ENCODE assay signal across 2 cellular contexts in the genomic region with DNA sequence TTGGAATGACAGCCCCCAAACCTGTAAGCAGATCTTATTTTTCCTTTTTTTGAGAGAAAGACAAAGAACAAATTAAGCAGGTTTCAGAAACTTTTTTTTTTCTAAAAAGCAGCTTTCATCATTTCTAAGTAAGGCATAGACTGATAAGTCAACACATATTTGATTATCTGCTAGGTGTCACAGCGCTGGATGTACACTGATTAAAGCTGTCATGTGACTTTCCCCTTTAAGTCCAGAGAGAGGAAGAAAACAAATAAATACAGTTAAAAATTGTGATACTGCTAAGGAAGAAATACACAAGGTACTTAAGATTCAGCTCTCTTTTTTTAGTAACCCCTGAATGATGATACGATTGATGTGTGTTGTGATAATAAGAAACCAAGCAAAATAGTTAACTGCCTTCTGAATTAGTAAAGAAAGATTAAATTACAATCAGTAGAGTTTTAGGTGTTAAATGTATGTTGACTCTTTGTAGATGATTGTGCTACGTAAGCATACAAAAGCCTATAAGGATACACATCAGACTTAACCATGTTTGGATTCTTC.
TF ChIP-seq lines count a peak whose summit lies in the region.

No MANE protein-coding gene starts in this region.

TF ChIP-seq in K562, 482 proteins besides CTCF, POLR2A, EP300 and RAD21:
- TF ChIP-seq TOE1 (IDR thresholded peaks at IDR 0.05; ENCODE audit: borderline replicate concordance): peak; percentile 65; the same call in 1 of the 2 replicates
- TF ChIP-seq TOE1 (CRISPR knock-in tag; IDR thresholded peaks at IDR 0.05; ENCODE audit: borderline replicate concordance, low read depth): no peak
- TF ChIP-seq RAD51 (IDR thresholded peaks at IDR 0.05; ENCODE audit: borderline replicate concordance, low read depth): peak; percentile 63; the same call in 1 of the 2 replicates
- TF ChIP-seq, protein P1, sequence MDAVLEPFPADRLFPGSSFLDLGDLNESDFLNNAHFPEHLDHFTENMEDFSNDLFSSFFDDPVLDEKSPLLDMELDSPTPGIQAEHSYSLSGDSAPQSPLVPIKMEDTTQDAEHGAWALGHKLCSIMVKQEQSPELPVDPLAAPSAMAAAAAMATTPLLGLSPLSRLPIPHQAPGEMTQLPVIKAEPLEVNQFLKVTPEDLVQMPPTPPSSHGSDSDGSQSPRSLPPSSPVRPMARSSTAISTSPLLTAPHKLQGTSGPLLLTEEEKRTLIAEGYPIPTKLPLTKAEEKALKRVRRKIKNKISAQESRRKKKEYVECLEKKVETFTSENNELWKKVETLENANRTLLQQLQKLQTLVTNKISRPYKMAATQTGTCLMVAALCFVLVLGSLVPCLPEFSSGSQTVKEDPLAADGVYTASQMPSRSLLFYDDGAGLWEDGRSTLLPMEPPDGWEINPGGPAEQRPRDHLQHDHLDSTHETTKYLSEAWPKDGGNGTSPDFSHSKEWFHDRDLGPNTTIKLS (IDR thresholded peaks at IDR 0.05; ENCODE audit: borderline replicate concordance, low read depth): no peak
- no peak for TF ChIP-seq MCM7 (IDR thresholded peaks at IDR 0.05)
- TF ChIP-seq ZNF134 (CRISPR knock-in tag; conservative IDR thresholded peaks at IDR 0.05): no peak
- no peak for TF ChIP-seq XRCC5 (IDR thresholded peaks at IDR 0.05; ENCODE audit: low read depth, low read length)
- TF ChIP-seq MYBL2 (IDR thresholded peaks at IDR 0.05; ENCODE audit: low read depth): no peak
- TF ChIP-seq MYBL2 (CRISPR knock-in tag; IDR thresholded peaks at IDR 0.05; ENCODE audit: borderline replicate concordance): no peak
- TF ChIP-seq SOX6 (IDR thresholded peaks at IDR 0.05): peak; percentile 20; the same call in 1 of the 2 replicates
- no peak for TF ChIP-seq ESRRB (CRISPR knock-in tag; IDR thresholded peaks at IDR 0.05; ENCODE audit: borderline replicate concordance)
- TF ChIP-seq RNF2 (IDR thresholded peaks at IDR 0.05): no peak
- 0 out of 2 replicates have a peak, but pooled peaks have one; percentile 38 for TF ChIP-seq ZNF384 (IDR thresholded peaks at IDR 0.05; ENCODE audit: low read depth, low read length)
- no peak for TF ChIP-seq NRF1 (conservative IDR thresholded peaks at IDR 0.05 in 1 of 2, IDR thresholded peaks at IDR 0.05 in 1 of 2)
- no peak for TF ChIP-seq ILF3 (IDR thresholded peaks at IDR 0.05; ENCODE audit: borderline replicate concordance)
- TF ChIP-seq RBFOX2 (IDR thresholded peaks at IDR 0.05; ENCODE audit: low read depth, low read length): no peak
- TF ChIP-seq NR3C1 (CRISPR knock-in tag; IDR thresholded peaks at IDR 0.05): no peak
- TF ChIP-seq, protein P2, sequence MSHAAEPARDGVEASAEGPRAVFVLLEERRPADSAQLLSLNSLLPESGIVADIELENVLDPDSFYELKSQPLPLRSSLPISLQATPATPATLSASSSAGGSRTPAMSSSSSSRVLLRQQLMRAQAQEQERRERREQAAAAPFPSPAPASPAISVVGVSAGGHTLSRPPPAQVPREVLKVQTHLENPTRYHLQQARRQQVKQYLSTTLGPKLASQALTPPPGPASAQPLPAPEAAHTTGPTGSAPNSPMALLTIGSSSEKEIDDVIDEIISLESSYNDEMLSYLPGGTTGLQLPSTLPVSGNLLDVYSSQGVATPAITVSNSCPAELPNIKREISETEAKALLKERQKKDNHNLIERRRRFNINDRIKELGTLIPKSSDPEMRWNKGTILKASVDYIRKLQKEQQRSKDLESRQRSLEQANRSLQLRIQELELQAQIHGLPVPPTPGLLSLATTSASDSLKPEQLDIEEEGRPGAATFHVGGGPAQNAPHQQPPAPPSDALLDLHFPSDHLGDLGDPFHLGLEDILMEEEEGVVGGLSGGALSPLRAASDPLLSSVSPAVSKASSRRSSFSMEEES (CRISPR knock-in tag; IDR thresholded peaks at IDR 0.05): peak; percentile 95
- TF ChIP-seq RCOR1 (IDR thresholded peaks at IDR 0.05; ENCODE audit: borderline replicate concordance in 1 of 2, low read depth in 2 of 2, low read length in 2 of 2): peak in 1 of 2 experiments; percentile 21; a peak in 1 of 4 replicates
- no peak for TF ChIP-seq KDM4B (IDR thresholded peaks at IDR 0.05; ENCODE audit: borderline replicate concordance in 2 of 2, low read depth in 1 of 2)
- TF ChIP-seq CBX3 (IDR thresholded peaks at IDR 0.05; ENCODE audit: borderline replicate concordance in 1 of 2, low read length in 2 of 2): no peak
- no peak for TF ChIP-seq CHCHD3 (CRISPR knock-in tag; IDR thresholded peaks at IDR 0.05)
- peak; percentile 36 for TF ChIP-seq TAL1 (IDR thresholded peaks at IDR 0.05)
- peak; percentile 49; the same call in 1 of the 2 replicates for TF ChIP-seq TEAD4 (IDR thresholded peaks at IDR 0.05; ENCODE audit: low read length)
- TF ChIP-seq TEAD4 (CRISPR knock-in tag; IDR thresholded peaks at IDR 0.05; ENCODE audit: borderline replicate concordance): no peak
- TF ChIP-seq CBFA2T3 (IDR thresholded peaks at IDR 0.05): 0 out of 2 replicates have a peak, but pooled peaks have one; percentile 22
- TF ChIP-seq NCOA6 (IDR thresholded peaks at IDR 0.05): no peak
- no peak for TF ChIP-seq ZFP36 (IDR thresholded peaks at IDR 0.05; ENCODE audit: low read depth, low read length, partially characterized antibody)
- TF ChIP-seq POLR2G (IDR thresholded peaks at IDR 0.05; ENCODE audit: low read depth, low read length): no peak
- TF ChIP-seq FOXJ2 (tag; IDR thresholded peaks at IDR 0.05): 0 out of 2 replicates have a peak, but pooled peaks have one; percentile 43
- TF ChIP-seq NCOA1 (IDR thresholded peaks at IDR 0.05; ENCODE audit: low read depth): no peak
- TF ChIP-seq POLR3G (IDR thresholded peaks at IDR 0.05; ENCODE audit: extremely low read depth, insufficient read length, insufficient replicate concordance): no peak
- TF ChIP-seq, protein P3, sequence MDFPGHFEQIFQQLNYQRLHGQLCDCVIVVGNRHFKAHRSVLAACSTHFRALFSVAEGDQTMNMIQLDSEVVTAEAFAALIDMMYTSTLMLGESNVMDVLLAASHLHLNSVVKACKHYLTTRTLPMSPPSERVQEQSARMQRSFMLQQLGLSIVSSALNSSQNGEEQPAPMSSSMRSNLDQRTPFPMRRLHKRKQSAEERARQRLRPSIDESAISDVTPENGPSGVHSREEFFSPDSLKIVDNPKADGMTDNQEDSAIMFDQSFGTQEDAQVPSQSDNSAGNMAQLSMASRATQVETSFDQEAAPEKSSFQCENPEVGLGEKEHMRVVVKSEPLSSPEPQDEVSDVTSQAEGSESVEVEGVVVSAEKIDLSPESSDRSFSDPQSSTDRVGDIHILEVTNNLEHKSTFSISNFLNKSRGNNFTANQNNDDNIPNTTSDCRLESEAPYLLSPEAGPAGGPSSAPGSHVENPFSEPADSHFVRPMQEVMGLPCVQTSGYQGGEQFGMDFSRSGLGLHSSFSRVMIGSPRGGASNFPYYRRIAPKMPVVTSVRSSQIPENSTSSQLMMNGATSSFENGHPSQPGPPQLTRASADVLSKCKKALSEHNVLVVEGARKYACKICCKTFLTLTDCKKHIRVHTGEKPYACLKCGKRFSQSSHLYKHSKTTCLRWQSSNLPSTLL (IDR thresholded peaks at IDR 0.05): no peak
- TF ChIP-seq ARID1B (IDR thresholded peaks at IDR 0.05): peak; percentile 41; the same call in 1 of the 2 replicates
- TF ChIP-seq CBFA2T2 (conservative IDR thresholded peaks at IDR 0.05): 0 out of 2 replicates have a peak, but pooled peaks have one; percentile 11
- TF ChIP-seq ZNF184 (CRISPR knock-in tag; IDR thresholded peaks at IDR 0.05): no peak
- TF ChIP-seq PTRF (tag; IDR thresholded peaks at IDR 0.05): no peak
- TF ChIP-seq ZNF766 (CRISPR knock-in tag; conservative IDR thresholded peaks at IDR 0.05): 0 out of 2 replicates have a peak, but pooled peaks have one; percentile 30

TF ChIP-seq in neural cell, 6 proteins besides CTCF, POLR2A, EP300 and RAD21:
- TF ChIP-seq, protein P4, sequence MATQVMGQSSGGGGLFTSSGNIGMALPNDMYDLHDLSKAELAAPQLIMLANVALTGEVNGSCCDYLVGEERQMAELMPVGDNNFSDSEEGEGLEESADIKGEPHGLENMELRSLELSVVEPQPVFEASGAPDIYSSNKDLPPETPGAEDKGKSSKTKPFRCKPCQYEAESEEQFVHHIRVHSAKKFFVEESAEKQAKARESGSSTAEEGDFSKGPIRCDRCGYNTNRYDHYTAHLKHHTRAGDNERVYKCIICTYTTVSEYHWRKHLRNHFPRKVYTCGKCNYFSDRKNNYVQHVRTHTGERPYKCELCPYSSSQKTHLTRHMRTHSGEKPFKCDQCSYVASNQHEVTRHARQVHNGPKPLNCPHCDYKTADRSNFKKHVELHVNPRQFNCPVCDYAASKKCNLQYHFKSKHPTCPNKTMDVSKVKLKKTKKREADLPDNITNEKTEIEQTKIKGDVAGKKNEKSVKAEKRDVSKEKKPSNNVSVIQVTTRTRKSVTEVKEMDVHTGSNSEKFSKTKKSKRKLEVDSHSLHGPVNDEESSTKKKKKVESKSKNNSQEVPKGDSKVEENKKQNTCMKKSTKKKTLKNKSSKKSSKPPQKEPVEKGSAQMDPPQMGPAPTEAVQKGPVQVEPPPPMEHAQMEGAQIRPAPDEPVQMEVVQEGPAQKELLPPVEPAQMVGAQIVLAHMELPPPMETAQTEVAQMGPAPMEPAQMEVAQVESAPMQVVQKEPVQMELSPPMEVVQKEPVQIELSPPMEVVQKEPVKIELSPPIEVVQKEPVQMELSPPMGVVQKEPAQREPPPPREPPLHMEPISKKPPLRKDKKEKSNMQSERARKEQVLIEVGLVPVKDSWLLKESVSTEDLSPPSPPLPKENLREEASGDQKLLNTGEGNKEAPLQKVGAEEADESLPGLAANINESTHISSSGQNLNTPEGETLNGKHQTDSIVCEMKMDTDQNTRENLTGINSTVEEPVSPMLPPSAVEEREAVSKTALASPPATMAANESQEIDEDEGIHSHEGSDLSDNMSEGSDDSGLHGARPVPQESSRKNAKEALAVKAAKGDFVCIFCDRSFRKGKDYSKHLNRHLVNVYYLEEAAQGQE (IDR thresholded peaks at IDR 0.05; ENCODE audit: borderline replicate concordance): no peak
- TF ChIP-seq POLR2AphosphoS5 (IDR thresholded peaks at IDR 0.05) (no peak), EZH2 (IDR thresholded peaks at IDR 0.05; ENCODE audit: borderline replicate concordance, insufficient read depth, low read length, poor library complexity, severe bottlenecking) (no peak), TAF1 (IDR thresholded peaks at IDR 0.05; ENCODE audit: low read depth) (no peak), MXI1 (conservative IDR thresholded peaks at IDR 0.05; ENCODE audit: poor library complexity, severe bottlenecking) (no peak), SMC3 (conservative IDR thresholded peaks at IDR 0.05; ENCODE audit: poor library complexity) (no peak)
TF ChIP-seq in neural cell: peak in this region for 0.
